ENCODE assay signal across 28 cellular contexts in the genomic region with DNA sequence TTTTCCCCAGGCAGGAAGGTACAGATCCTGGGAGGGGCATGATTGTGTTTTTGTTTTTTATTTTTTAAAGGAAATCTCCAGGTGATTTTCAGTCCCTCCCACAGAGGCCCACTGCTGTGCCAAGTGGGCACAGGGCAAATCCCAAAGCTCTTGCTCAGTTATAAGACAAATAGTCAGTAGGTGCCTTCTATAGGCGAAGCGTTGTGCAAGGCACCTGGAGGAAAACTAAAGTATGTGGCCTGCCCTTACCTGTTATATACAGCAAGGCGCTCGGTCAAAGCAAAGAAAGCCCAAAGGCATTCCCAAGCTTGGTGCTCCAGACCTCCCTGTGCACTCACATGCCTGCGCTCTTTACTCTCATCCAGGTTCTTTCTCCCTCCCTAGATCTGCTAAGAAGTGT.
"Had no signal": no experiment of that assay in that cellular context is flagged by ENCODE, and none has a peak within 500 bp of the region (broad histone marks: within the 10 kb centered on the region; RNA-seq: fewer than 3 reads in every experiment).

No MANE protein-coding gene starts in this region.

- H3K4me1 ChIP-seq: gastroesophageal sphincter, heart left ventricle, left lung, psoas muscle, sigmoid colon, testis had no signal

- FAIRE-seq: colon, kidney had no signal

- H2AFZ ChIP-seq: hepatocyte had no signal

- H3K9me3 Mint-ChIP-seq: naive thymus-derived CD4-positive, alpha-beta T cell; nephron progenitor cell; stimulated activated effector memory CD8-positive, alpha-beta T cell treated with anti-CD3 and anti-CD28 coated beads, Interleukin-12 subunit alpha, Interleukin-12 subunit beta, amount 100 ng/mL, for 72 hours; type B pancreatic cell had no signal

- H3K36me3 ChIP-seq: gastroesophageal sphincter, heart left ventricle, left lung, ovary, sigmoid colon, tibial artery had no signal

- H3K27ac ChIP-seq: dorsolateral prefrontal cortex, gastroesophageal sphincter, heart left ventricle, hepatocyte, left lung, ovary, psoas muscle, sigmoid colon, testis, tibial artery had no signal

- H3K36me3 Mint-ChIP-seq: stimulated activated effector memory CD8-positive, alpha-beta T cell treated with anti-CD3 and anti-CD28 coated beads, Interleukin-12 subunit alpha, Interleukin-12 subunit beta, amount 100 ng/mL, for 72 hours; type B pancreatic cell had no signal

- ATAC-seq: gastroesophageal sphincter; heart left ventricle; left lung; naive thymus-derived CD4-positive, alpha-beta T cell; psoas muscle; right cardiac atrium; stimulated activated effector memory CD8-positive, alpha-beta T cell treated with anti-CD3 and anti-CD28 coated beads, Interleukin-12 subunit alpha, Interleukin-12 subunit beta, amount 100 ng/mL, for 72 hours; stimulated activated naive CD8-positive, alpha-beta T cell treated with anti-CD3 and anti-CD28 coated beads, Interleukin-15, Interleukin-2, amounts not matched to agents 100 U/mL and 50 U/mL, for 24 hours had no signal

- DNase-seq: central memory CD4-positive, alpha-beta T cell; dorsolateral prefrontal cortex; effector CD4-positive, alpha-beta T cell; foreskin fibroblast; heart left ventricle; kidney; left lung; mesenchymal stem cell; midbrain; naive thymus-derived CD4-positive, alpha-beta T cell; nephron progenitor cell; nucleus accumbens; ovary; posterior cingulate gyrus; psoas muscle; right cardiac atrium; sigmoid colon; stimulated activated CD4-positive, alpha-beta T cell treated with anti-CD3 and anti-CD28 coated beads, Interleukin-2, amount 100 ng/mL, for 24 hours; stimulated activated CD4-positive, alpha-beta T cell treated with anti-CD3 and anti-CD28 coated beads, Interleukin-4, amount 100 ng/mL, for 24 hours; stimulated activated naive CD8-positive, alpha-beta T cell treated with anti-CD3 and anti-CD28 coated beads, Interleukin-15, Interleukin-2, amounts not matched to agents 100 U/mL and 50 U/mL, for 24 hours; substantia nigra; testis had no signal

- H3K4me2 ChIP-seq: hepatocyte had no signal

- H3K27me3 ChIP-seq: gastroesophageal sphincter, heart left ventricle, hepatocyte, left lung, ovary, sigmoid colon, testis, tibial artery had no signal

- H3K4me1 Mint-ChIP-seq: stimulated activated effector memory CD8-positive, alpha-beta T cell treated with anti-CD3 and anti-CD28 coated beads, Interleukin-12 subunit alpha, Interleukin-12 subunit beta, amount 100 ng/mL, for 72 hours had no signal

- H3K27ac Mint-ChIP-seq: naive thymus-derived CD4-positive, alpha-beta T cell; nephron progenitor cell; stimulated activated effector memory CD8-positive, alpha-beta T cell treated with anti-CD3 and anti-CD28 coated beads, Interleukin-12 subunit alpha, Interleukin-12 subunit beta, amount 100 ng/mL, for 72 hours; type B pancreatic cell had no signal

- H3K79me2 ChIP-seq: hepatocyte had no signal

- H3K27me3 Mint-ChIP-seq: naive thymus-derived CD4-positive, alpha-beta T cell had no signal

- H3K4me3 ChIP-seq: dorsolateral prefrontal cortex, gastroesophageal sphincter, heart left ventricle, hepatocyte, left lung, ovary, psoas muscle, sigmoid colon, testis, tibial artery had no signal

- H3K4me3 Mint-ChIP-seq: naive thymus-derived CD4-positive, alpha-beta T cell; nephron progenitor cell; stimulated activated effector memory CD8-positive, alpha-beta T cell treated with anti-CD3 and anti-CD28 coated beads, Interleukin-12 subunit alpha, Interleukin-12 subunit beta, amount 100 ng/mL, for 72 hours; type B pancreatic cell had no signal
